Comparison of ENCODE assay signal across 1 cellular context in genomic region chr2:119489232-119489952, GRCh38.
TF ChIP-seq lines count a peak whose summit lies in the region.

No MANE protein-coding gene starts in this region.

TF ChIP-seq in HepG2, 621 proteins besides CTCF, POLR2A, EP300 and RAD21 (continued from another document and continues in another):
- TF ChIP-seq USF2 (IDR thresholded peaks at IDR 0.05; ENCODE audit: low read depth, low read length): no peak
- no peak for TF ChIP-seq USF2 (CRISPR knock-in tag; IDR thresholded peaks at IDR 0.05; ENCODE audit: borderline replicate concordance)
- TF ChIP-seq FOXP1 (IDR thresholded peaks at IDR 0.05): no peak
- no peak for TF ChIP-seq FOXP1 (CRISPR knock-in tag; IDR thresholded peaks at IDR 0.05)
- no peak for TF ChIP-seq ZNF569 (CRISPR knock-in tag; IDR thresholded peaks at IDR 0.05; ENCODE audit: borderline replicate concordance)
- TF ChIP-seq HNF1A (IDR thresholded peaks at IDR 0.05; ENCODE audit: low read depth): no peak
- peak; percentile 57; the same call in 1 of the 2 replicates for TF ChIP-seq HNF1A (CRISPR knock-in tag; IDR thresholded peaks at IDR 0.05; ENCODE audit: borderline replicate concordance)
- no peak for TF ChIP-seq GLI4 (CRISPR knock-in tag; IDR thresholded peaks at IDR 0.05; ENCODE audit: borderline replicate concordance)
- no peak for TF ChIP-seq SMARCE1 (IDR thresholded peaks at IDR 0.05; ENCODE audit: borderline replicate concordance)
- peak; percentile 51; the same call in 1 of the 2 replicates for TF ChIP-seq SAP130 (CRISPR knock-in tag; IDR thresholded peaks at IDR 0.05; ENCODE audit: low read depth)
- TF ChIP-seq ZNF12 (CRISPR knock-in tag; IDR thresholded peaks at IDR 0.05): peak; percentile 99
- 0 out of 2 replicates have a peak, but pooled peaks have one; percentile 57 for TF ChIP-seq ZNF782 (CRISPR knock-in tag; IDR thresholded peaks at IDR 0.05; ENCODE audit: borderline replicate concordance)
- TF ChIP-seq ZNF337 (CRISPR knock-in tag; IDR thresholded peaks at IDR 0.05; ENCODE audit: borderline replicate concordance, low read depth): no peak
- TF ChIP-seq PRPF4 (IDR thresholded peaks at IDR 0.05; ENCODE audit: low read depth, low read length, poor library complexity, severe bottlenecking): no peak
- no peak for TF ChIP-seq REL (CRISPR knock-in tag; conservative IDR thresholded peaks at IDR 0.05)
- no peak for TF ChIP-seq ZBTB10 (CRISPR knock-in tag; IDR thresholded peaks at IDR 0.05; ENCODE audit: borderline replicate concordance)
- TF ChIP-seq MBNL3 (CRISPR knock-in tag; conservative IDR thresholded peaks at IDR 0.05): no peak
- no peak for TF ChIP-seq GPN1 (CRISPR knock-in tag; IDR thresholded peaks at IDR 0.05; ENCODE audit: borderline replicate concordance)
- TF ChIP-seq ZBTB44 (CRISPR knock-in tag; IDR thresholded peaks at IDR 0.05): no peak
- TF ChIP-seq ZBTB3 (CRISPR knock-in tag; IDR thresholded peaks at IDR 0.05; ENCODE audit: borderline replicate concordance, low read depth): peak; percentile 57; the same call in 1 of the 2 replicates
- peak; percentile 27; the same call in 1 of the 2 replicates for TF ChIP-seq ZFX (CRISPR knock-in tag; IDR thresholded peaks at IDR 0.05; ENCODE audit: low read depth)
- no peak for TF ChIP-seq ZNF770 (CRISPR knock-in tag; IDR thresholded peaks at IDR 0.05)
- TF ChIP-seq ZNF24 (IDR thresholded peaks at IDR 0.05): no peak
- no peak for TF ChIP-seq HMG20B (CRISPR knock-in tag; conservative IDR thresholded peaks at IDR 0.05)
- 0 out of 2 replicates have a peak, but pooled peaks have one; percentile 25 for TF ChIP-seq ZNF609 (CRISPR knock-in tag; IDR thresholded peaks at IDR 0.05; ENCODE audit: borderline replicate concordance)
- no peak for TF ChIP-seq CBX2 (IDR thresholded peaks at IDR 0.05; ENCODE audit: low read depth, low read length)
- no peak for TF ChIP-seq CBX2 (CRISPR knock-in tag; IDR thresholded peaks at IDR 0.05; ENCODE audit: low read depth)
- TF ChIP-seq ATF5 (CRISPR knock-in tag; IDR thresholded peaks at IDR 0.05; ENCODE audit: low read depth): 0 out of 2 replicates have a peak, but pooled peaks have one; percentile 34
- TF ChIP-seq ZNF672 (CRISPR knock-in tag; IDR thresholded peaks at IDR 0.05): no peak
- TF ChIP-seq ZNF333 (CRISPR knock-in tag; IDR thresholded peaks at IDR 0.05; ENCODE audit: borderline replicate concordance): 0 out of 2 replicates have a peak, but pooled peaks have one; percentile 20
- no peak for TF ChIP-seq RXRA (CRISPR knock-in tag; IDR thresholded peaks at IDR 0.05)
- TF ChIP-seq ATF4 (CRISPR knock-in tag; IDR thresholded peaks at IDR 0.05): no peak
- no peak for TF ChIP-seq ZNF34 (CRISPR knock-in tag; IDR thresholded peaks at IDR 0.05; ENCODE audit: borderline replicate concordance)
- TF ChIP-seq MXD3 (CRISPR knock-in tag; IDR thresholded peaks at IDR 0.05): no peak
- peak; percentile 51; the same call in 1 of the 2 replicates for TF ChIP-seq ZMYM3 (CRISPR knock-in tag; IDR thresholded peaks at IDR 0.05)
- no peak for TF ChIP-seq IKZF1 (IDR thresholded peaks at IDR 0.05)
- TF ChIP-seq ZNF3 (CRISPR knock-in tag; IDR thresholded peaks at IDR 0.05): peak; percentile 97
- 0 out of 2 replicates have a peak, but pooled peaks have one; percentile 35 for TF ChIP-seq ZNF784 (CRISPR knock-in tag; IDR thresholded peaks at IDR 0.05; ENCODE audit: borderline replicate concordance)
- TF ChIP-seq MBD4 (IDR thresholded peaks at IDR 0.05; ENCODE audit: borderline replicate concordance, low read length): no peak
- no peak for TF ChIP-seq HDAC1 (CRISPR knock-in tag; IDR thresholded peaks at IDR 0.05)
